In genomic region chr6:137870286-137870685, GRCh38 we compare ENCODE assay signal across 9 cellular contexts. TPM values are rescaled to one million over a fixed set of nuclear protein-coding genes. Genes with fewer than 3 reads are reported as not detected.
DNase-seq lines count a peak whose midpoint lies in the region; ATAC-seq and TF ChIP-seq lines count a peak whose summit lies in the region.
"Had no signal": no experiment of that assay in that cellular context is flagged by ENCODE, and none has a peak within 500 bp of the region (broad histone marks: within the 10 kb centered on the region; RNA-seq: fewer than 3 reads in every experiment).

No MANE protein-coding gene starts in this region.

- H3K4me3 Mint-ChIP-seq in activated T-helper 1 cell treated with anti-CD3 and anti-CD28 coated beads, Interleukin-12 subunit alpha, Interleukin-12 subunit beta, Interleukin-2, Interleukin-4 antibody, amounts not matched to agents 30 ng/mL and 10 ng/mL and 1 ng/mL, durations not matched to agents 14 hours and 24 hours and 36 hours, result peak overlapping the region; percentile 98
- H3K4me3 Mint-ChIP-seq in stimulated activated effector memory CD8-positive, alpha-beta T cell treated with anti-CD3 and anti-CD28 coated beads, Interleukin-12 subunit alpha, Interleukin-12 subunit beta, amount 100 ng/mL, for 72 hours, result peak overlapping the region; percentile 83

- no peaks in the 10 kb centered on the region for H3K9me3 ChIP-seq in gastroesophageal sphincter

- H3K36me3 Mint-ChIP-seq in activated T-helper 1 cell treated with anti-CD3 and anti-CD28 coated beads, Interleukin-12 subunit alpha, Interleukin-12 subunit beta, Interleukin-2, Interleukin-4 antibody, amounts not matched to agents 30 ng/mL and 10 ng/mL and 1 ng/mL, durations not matched to agents 14 hours and 24 hours and 36 hours (ENCODE audit: low read depth), result peaks cover 72% of the 10 kb centered on the region
- peaks cover 94% of the 10 kb centered on the region for H3K36me3 Mint-ChIP-seq in stimulated activated effector memory CD8-positive, alpha-beta T cell treated with anti-CD3 and anti-CD28 coated beads, Interleukin-12 subunit alpha, Interleukin-12 subunit beta, amount 100 ng/mL, for 72 hours

- H3K36me3 ChIP-seq in gastroesophageal sphincter, result peaks cover under 1 to 23% of the 10 kb centered on the region in 2 donors

- no peak for TF ChIP-seq POLR2A in gastroesophageal sphincter (IDR thresholded peaks at IDR 0.05)

- ATAC-seq in gastroesophageal sphincter, result no peak
- ATAC-seq in stimulated activated effector memory CD8-positive, alpha-beta T cell treated with anti-CD3 and anti-CD28 coated beads, Interleukin-12 subunit alpha, Interleukin-12 subunit beta, amount 100 ng/mL, for 72 hours, result no peak
- no peak for ATAC-seq in GM21515 (IDR thresholded peaks at IDR 0.05; ENCODE audit: unreplicated experiment)
- ATAC-seq in HG03196 (IDR thresholded peaks at IDR 0.05; ENCODE audit: unreplicated experiment), result no peak

- WGBS in gastroesophageal sphincter (ENCODE audit: low coverage in 1 of 2), 2 donors, result 58 to 87% methylated on average over 3 to 4 of the region's 6 CpGs

- no peaks in the 10 kb centered on the region for H3K27me3 Mint-ChIP-seq in activated T-helper 1 cell treated with anti-CD3 and anti-CD28 coated beads, Interleukin-12 subunit alpha, Interleukin-12 subunit beta, Interleukin-2, Interleukin-4 antibody, amounts not matched to agents 30 ng/mL and 10 ng/mL and 1 ng/mL, durations not matched to agents 14 hours and 24 hours and 36 hours (ENCODE audit: insufficient read depth)

- peaks cover 9 to 78% (median 26%) of the 10 kb centered on the region in 3 donors for H3K4me1 ChIP-seq in gastroesophageal sphincter

- H3K27me3 ChIP-seq in HL-60 (ENCODE audit: insufficient read depth, poor library complexity, severe bottlenecking) (no peaks in the 10 kb centered on the region), gastroesophageal sphincter (no peaks in the 10 kb centered on the region)

- H3K4me1 Mint-ChIP-seq in activated T-helper 1 cell treated with anti-CD3 and anti-CD28 coated beads, Interleukin-12 subunit alpha, Interleukin-12 subunit beta, Interleukin-2, Interleukin-4 antibody, amounts not matched to agents 30 ng/mL and 10 ng/mL and 1 ng/mL, durations not matched to agents 14 hours and 24 hours and 36 hours (ENCODE audit: low read depth), result peaks cover 50% of the 10 kb centered on the region
- H3K4me1 Mint-ChIP-seq in stimulated activated effector memory CD8-positive, alpha-beta T cell treated with anti-CD3 and anti-CD28 coated beads, Interleukin-12 subunit alpha, Interleukin-12 subunit beta, amount 100 ng/mL, for 72 hours, result peaks cover 33% of the 10 kb centered on the region

- TF ChIP-seq CTCF in HL-60 (IDR thresholded peaks at IDR 0.05; ENCODE audit: insufficient read depth, low read length), result no peak
- no peak for TF ChIP-seq CTCF in gastroesophageal sphincter (IDR thresholded peaks at IDR 0.05)
- TF ChIP-seq CTCF in GM13977 (IDR thresholded peaks at IDR 0.05; ENCODE audit: extremely low read depth, insufficient read depth, missing control alignments), result no peak

- DNase-seq in HL-60 (ENCODE audit: low read depth in 1 of 2, low spot score in 1 of 2) (no peak), GM13977 (ENCODE audit: low spot score) (no peak), NAMALWA (ENCODE audit: low spot score) (no peak)
- DNase-seq in activated T-helper 1 cell treated with anti-CD3 and anti-CD28 coated beads, Interleukin-12 subunit alpha, Interleukin-12 subunit beta, Interleukin-2, Interleukin-4 antibody, amounts not matched to agents 30 ng/mL and 10 ng/mL and 1 ng/mL, durations not matched to agents 14 hours and 24 hours and 36 hours (ENCODE audit: low spot score), result no peak
- DNase-seq in stimulated activated effector memory CD8-positive, alpha-beta T cell treated with anti-CD3 and anti-CD28 coated beads, Interleukin-12 subunit alpha, Interleukin-12 subunit beta, amount 100 ng/mL, for 72 hours (ENCODE audit: low spot score in 2 of 2), result no peak
- DNase-seq: OCI-M1 had no signal

- no peak overlapping the region for H3K27ac ChIP-seq in HL-60 (replicated peaks)
- H3K27ac ChIP-seq in gastroesophageal sphincter, result peak overlapping the region in 3 of 4 donors; percentile 66 to 95 (median 66)

- peak overlapping the region; percentile 99 for H3K27ac Mint-ChIP-seq in activated T-helper 1 cell treated with anti-CD3 and anti-CD28 coated beads, Interleukin-12 subunit alpha, Interleukin-12 subunit beta, Interleukin-2, Interleukin-4 antibody, amounts not matched to agents 30 ng/mL and 10 ng/mL and 1 ng/mL, durations not matched to agents 14 hours and 24 hours and 36 hours
- H3K27ac Mint-ChIP-seq in stimulated activated effector memory CD8-positive, alpha-beta T cell treated with anti-CD3 and anti-CD28 coated beads, Interleukin-12 subunit alpha, Interleukin-12 subunit beta, amount 100 ng/mL, for 72 hours, result peak overlapping the region; percentile 93

- no peak for TF ChIP-seq EP300 in gastroesophageal sphincter (IDR thresholded peaks at IDR 0.05)

- in situ Hi-C loops in GM13977 (cut with MboI; ENCODE audit: low pct_unique_long_range_greater_than_20kb, low sequenced_read_pairs, unreplicated experiment), result no loop called here

- H3K4me3 ChIP-seq in HL-60 (replicated peaks; ENCODE audit: insufficient read depth, low read length), result peak overlapping the region; percentile 82
- peak overlapping the region; percentile 20 to 91 for H3K4me3 ChIP-seq in gastroesophageal sphincter

- intact Hi-C loops in activated T-helper 1 cell treated with anti-CD3 and anti-CD28 coated beads, Interleukin-12 subunit alpha, Interleukin-12 subunit beta, Interleukin-2, Interleukin-4 antibody, amounts not matched to agents 30 ng/mL and 10 ng/mL and 1 ng/mL, durations not matched to agents 14 hours and 24 hours and 36 hours (cut with micrococcal nuclease), result no loop called here

- no peaks in the 10 kb centered on the region for H3K9me3 Mint-ChIP-seq in activated T-helper 1 cell treated with anti-CD3 and anti-CD28 coated beads, Interleukin-12 subunit alpha, Interleukin-12 subunit beta, Interleukin-2, Interleukin-4 antibody, amounts not matched to agents 30 ng/mL and 10 ng/mL and 1 ng/mL, durations not matched to agents 14 hours and 24 hours and 36 hours
- H3K9me3 Mint-ChIP-seq in stimulated activated effector memory CD8-positive, alpha-beta T cell treated with anti-CD3 and anti-CD28 coated beads, Interleukin-12 subunit alpha, Interleukin-12 subunit beta, amount 100 ng/mL, for 72 hours, result no peaks in the 10 kb centered on the region

RNA-seq across cellular contexts. Expression of gene TNFAIP3, which starts 3.2 kb away (rescaled TPM):
- total RNA-seq in activated T-helper 1 cell treated with anti-CD3 and anti-CD28 coated beads, Interleukin-12 subunit alpha, Interleukin-12 subunit beta, Interleukin-2, Interleukin-4 antibody, amounts not matched to agents 30 ng/mL and 10 ng/mL and 1 ng/mL, durations not matched to agents 14 hours and 24 hours and 36 hours, result 250 and 257 TPM in 2 replicates
- total RNA-seq in gastroesophageal sphincter, result 10 to 100 TPM; 11.2 to 40.7 (median 18.3) TPM
